In genomic region chr20:5095931-5096330, GRCh38 we compare ENCODE assay signal across 23 cellular contexts. TPM values are rescaled to one million over a fixed set of nuclear protein-coding genes. Genes with fewer than 3 reads are reported as not detected.
DNase-seq lines count a peak whose midpoint lies in the region; ATAC-seq and TF ChIP-seq lines count a peak whose summit lies in the region.
"Had no signal": no experiment of that assay in that cellular context is flagged by ENCODE, and none has a peak within 500 bp of the region (broad histone marks: within the 10 kb centered on the region; RNA-seq: fewer than 3 reads in every experiment).

No MANE protein-coding gene starts in this region.

- H3K4me3 Mint-ChIP-seq in activated CD4-positive, alpha-beta T cell treated with anti-CD3 and anti-CD28 coated beads, Interleukin-2, amount 10 ng/mL, durations not matched to agents 7 days and 5 days: no peak overlapping the region
- H3K4me3 Mint-ChIP-seq in activated CD4-positive, alpha-beta T cell treated with anti-CD3 and anti-CD28 coated beads for 36 hours: no peak overlapping the region
- H3K4me3 Mint-ChIP-seq in naive thymus-derived CD8-positive, alpha-beta T cell: no peak overlapping the region
- H3K4me3 Mint-ChIP-seq in activated CD4-positive, alpha-beta memory T cell treated with anti-CD3 and anti-CD28 coated beads for 36 hours: no peak overlapping the region
- H3K4me3 Mint-ChIP-seq: activated naive CD4-positive, alpha-beta T cell treated with anti-CD3 and anti-CD28 coated beads for 36 hours; central memory CD8-positive, alpha-beta T cell had no signal

- POLR2A ChIA-PET in activated CD4-positive, alpha-beta T cell treated with anti-CD3 and anti-CD28 coated beads, Interleukin-2, amount 10 ng/mL, durations not matched to agents 7 days and 5 days (lab: Charles Lee): no interaction called here
- POLR2A ChIA-PET in activated CD4-positive, alpha-beta T cell treated with anti-CD3 and anti-CD28 coated beads for 36 hours (lab: Charles Lee): no interaction called here
- POLR2A ChIA-PET in RWPE1 (lab: Yijun Ruan, JAX; ENCODE audit: low non-redundant PET): no interaction called here
- POLR2A ChIA-PET in naive thymus-derived CD8-positive, alpha-beta T cell (lab: Charles Lee): interaction anchor here (1.2 kb wide), 1 partner anchor 8 kb away, joined by 4 read pairs; no protein-coding TSS in a partner anchor
- POLR2A ChIA-PET in activated CD4-positive, alpha-beta memory T cell treated with anti-CD3 and anti-CD28 coated beads for 36 hours (lab: Charles Lee): no interaction called here

- no peaks in the 10 kb centered on the region for H3K4me1 ChIP-seq in foreskin keratinocyte

- DNase-seq in activated CD4-positive, alpha-beta T cell treated with anti-CD3 and anti-CD28 coated beads, Interleukin-2, amount 10 ng/mL, durations not matched to agents 7 days and 5 days: no peak
- DNase-seq in activated CD4-positive, alpha-beta T cell treated with anti-CD3 and anti-CD28 coated beads for 36 hours: no peak
- DNase-seq in DMS 273 (lab: John Stamatoyannopoulos, UW; ENCODE audit: unreplicated experiment): peak; percentile 96
- no peak for DNase-seq in RWPE1 (ENCODE audit: low spot score)
- DNase-seq in naive thymus-derived CD8-positive, alpha-beta T cell: no peak
- DNase-seq in foreskin keratinocyte: no peak
- DNase-seq in DMS79 treated with DMSO at 0.1 percent for 48 hours (lab: John Stamatoyannopoulos, UW): no peak
- DNase-seq in activated CD4-positive, alpha-beta memory T cell treated with anti-CD3 and anti-CD28 coated beads for 36 hours: no peak
- DNase-seq: activated CD4-positive, alpha-beta T cell treated with anti-CD3 and anti-CD28 coated beads, Interleukin-2, amount 50 U/mL, for 4 hours; activated naive CD4-positive, alpha-beta T cell treated with anti-CD3 and anti-CD28 coated beads for 36 hours; foreskin melanocyte; GOT3; hippocampal formation; mucosa of descending colon; NCI-H2029; NCI-H510A treated with DMSO at 0.1 percent for 48 hours; SK-N-SH; stimulated activated CD4-positive, alpha-beta T cell treated with anti-CD3 and anti-CD28 coated beads, Interleukin-1b, Interleukin-23, amount 100 ng/mL, for 48 hours; T-helper 2 cell had no signal

- no peaks in the 10 kb centered on the region for H3K27me3 Mint-ChIP-seq in activated CD4-positive, alpha-beta T cell treated with anti-CD3 and anti-CD28 coated beads, Interleukin-2, amount 10 ng/mL, durations not matched to agents 7 days and 5 days
- H3K27me3 Mint-ChIP-seq in activated CD4-positive, alpha-beta T cell treated with anti-CD3 and anti-CD28 coated beads for 36 hours: no peaks in the 10 kb centered on the region
- H3K27me3 Mint-ChIP-seq in naive thymus-derived CD8-positive, alpha-beta T cell: no peaks in the 10 kb centered on the region
- H3K27me3 Mint-ChIP-seq in activated CD4-positive, alpha-beta memory T cell treated with anti-CD3 and anti-CD28 coated beads for 36 hours: no peaks in the 10 kb centered on the region
- H3K27me3 Mint-ChIP-seq: central memory CD8-positive, alpha-beta T cell had no signal

- no peak for ATAC-seq in activated CD4-positive, alpha-beta T cell treated with anti-CD3 and anti-CD28 coated beads for 36 hours
- no peak for ATAC-seq in naive thymus-derived CD8-positive, alpha-beta T cell
- no peak for ATAC-seq in foreskin keratinocyte
- ATAC-seq: mucosa of descending colon had no signal

- H3K27ac Mint-ChIP-seq in activated CD4-positive, alpha-beta T cell treated with anti-CD3 and anti-CD28 coated beads, Interleukin-2, amount 10 ng/mL, durations not matched to agents 7 days and 5 days: peak overlapping the region; percentile 25
- no peak overlapping the region for H3K27ac Mint-ChIP-seq in activated CD4-positive, alpha-beta T cell treated with anti-CD3 and anti-CD28 coated beads for 36 hours
- H3K27ac Mint-ChIP-seq in naive thymus-derived CD8-positive, alpha-beta T cell: peak overlapping the region in 7 of 10 donors; percentile 5 to 75 (median 63)
- H3K27ac Mint-ChIP-seq in activated CD4-positive, alpha-beta memory T cell treated with anti-CD3 and anti-CD28 coated beads for 36 hours: no peak overlapping the region
- H3K27ac Mint-ChIP-seq: activated naive CD4-positive, alpha-beta T cell treated with anti-CD3 and anti-CD28 coated beads for 36 hours had no signal

- H3K27ac ChIP-seq in RWPE1 (0 out of 2 replicates have a peak overlapping the region, but pooled peaks have one; percentile 14), foreskin keratinocyte (no peak overlapping the region)
- H3K27ac ChIP-seq: 22Rv1, prostate gland, thoracic aorta had no signal

- CTCF ChIA-PET in activated CD4-positive, alpha-beta T cell treated with anti-CD3 and anti-CD28 coated beads, Interleukin-2, amount 10 ng/mL, durations not matched to agents 7 days and 5 days (lab: Charles Lee): interaction anchor here (0.9 to 1.8 kb wide), 4 partner anchors 10 to 39 kb away, joined by 3 to 8 read pairs (median 4); no protein-coding TSS in a partner anchor
- CTCF ChIA-PET in activated CD4-positive, alpha-beta T cell treated with anti-CD3 and anti-CD28 coated beads for 36 hours (lab: Charles Lee): interaction anchor here (0.6 to 1.7 kb wide), 4 partner anchors 16 to 361 kb away, joined by 3 to 4 read pairs (median 3); no protein-coding TSS in a partner anchor
- CTCF ChIA-PET in RWPE1 (lab: Yijun Ruan, JAX): interaction anchor here (0.5 to 0.7 kb wide), 2 partner anchors 33 to 205 kb away, joined by 3 to 5 read pairs; no protein-coding TSS in a partner anchor
- CTCF ChIA-PET in activated CD4-positive, alpha-beta memory T cell treated with anti-CD3 and anti-CD28 coated beads for 36 hours (lab: Charles Lee): interaction anchor here (0.6 to 7.0 kb wide), 5 partner anchors 16 to 141 kb away, joined by 3 to 132 read pairs (median 5); no protein-coding TSS in a partner anchor

- no peaks in the 10 kb centered on the region for H3K27me3 ChIP-seq in foreskin keratinocyte

- peaks cover 5% of the 10 kb centered on the region for H3K4me1 Mint-ChIP-seq in activated CD4-positive, alpha-beta T cell treated with anti-CD3 and anti-CD28 coated beads, Interleukin-2, amount 10 ng/mL, durations not matched to agents 7 days and 5 days
- H3K4me1 Mint-ChIP-seq in activated CD4-positive, alpha-beta T cell treated with anti-CD3 and anti-CD28 coated beads for 36 hours: no peaks in the 10 kb centered on the region
- peaks cover 5 to 10% (median 7%) of the 10 kb centered on the region in 4 donors for H3K4me1 Mint-ChIP-seq in naive thymus-derived CD8-positive, alpha-beta T cell
- peaks cover 4% of the 10 kb centered on the region for H3K4me1 Mint-ChIP-seq in activated CD4-positive, alpha-beta memory T cell treated with anti-CD3 and anti-CD28 coated beads for 36 hours (ENCODE audit: low read depth)

- H3K9me3 Mint-ChIP-seq in activated CD4-positive, alpha-beta T cell treated with anti-CD3 and anti-CD28 coated beads, Interleukin-2, amount 10 ng/mL, durations not matched to agents 7 days and 5 days: no peaks in the 10 kb centered on the region
- H3K9me3 Mint-ChIP-seq in activated CD4-positive, alpha-beta T cell treated with anti-CD3 and anti-CD28 coated beads for 36 hours (ENCODE audit: low read depth): no peaks in the 10 kb centered on the region
- no peaks in the 10 kb centered on the region for H3K9me3 Mint-ChIP-seq in naive thymus-derived CD8-positive, alpha-beta T cell
- H3K9me3 Mint-ChIP-seq in activated CD4-positive, alpha-beta memory T cell treated with anti-CD3 and anti-CD28 coated beads for 36 hours: no peaks in the 10 kb centered on the region
- H3K9me3 Mint-ChIP-seq: activated naive CD4-positive, alpha-beta T cell treated with anti-CD3 and anti-CD28 coated beads for 36 hours; central memory CD8-positive, alpha-beta T cell had no signal

- TF ChIP-seq CTCF in RWPE1 (conservative IDR thresholded peaks at IDR 0.05; ENCODE audit: low read depth) (no peak), foreskin keratinocyte (conservative IDR thresholded peaks at IDR 0.05) (no peak)

- intact Hi-C loops in activated CD4-positive, alpha-beta T cell treated with anti-CD3 and anti-CD28 coated beads for 36 hours (cut with DNase I, micrococcal nuclease): no loop called here
- intact Hi-C loops in activated CD4-positive, alpha-beta memory T cell treated with anti-CD3 and anti-CD28 coated beads for 36 hours (cut with micrococcal nuclease): no loop called here

- peaks cover 28% of the 10 kb centered on the region for H3K36me3 Mint-ChIP-seq in activated CD4-positive, alpha-beta T cell treated with anti-CD3 and anti-CD28 coated beads, Interleukin-2, amount 10 ng/mL, durations not matched to agents 7 days and 5 days (ENCODE audit: low read depth)
- H3K36me3 Mint-ChIP-seq in activated CD4-positive, alpha-beta T cell treated with anti-CD3 and anti-CD28 coated beads for 36 hours (ENCODE audit: low read depth): peaks cover 31% of the 10 kb centered on the region
- peaks cover 0 to 60% (median 14%) of the 10 kb centered on the region in 3 donors for H3K36me3 Mint-ChIP-seq in naive thymus-derived CD8-positive, alpha-beta T cell
- peaks cover 27% of the 10 kb centered on the region for H3K36me3 Mint-ChIP-seq in activated CD4-positive, alpha-beta memory T cell treated with anti-CD3 and anti-CD28 coated beads for 36 hours

RNA-seq across cellular contexts. Expression of gene TMEM230, which starts 16.9 kb away (rescaled TPM):
- total RNA-seq in activated CD4-positive, alpha-beta T cell treated with anti-CD3 and anti-CD28 coated beads, Interleukin-2, amount 10 ng/mL, durations not matched to agents 7 days and 5 days: 10 to 100 TPM; 82.4 to 83.6 TPM
- total RNA-seq in activated CD4-positive, alpha-beta T cell treated with anti-CD3 and anti-CD28 coated beads for 36 hours: 10 to 100 TPM; 63.7 to 66.3 TPM
- 10 to 100 TPM; 67.2 to 69.6 TPM for total RNA-seq in naive thymus-derived CD8-positive, alpha-beta T cell
- polyA plus RNA-seq in naive thymus-derived CD8-positive, alpha-beta T cell: 100 to 1,000 TPM; 186 to 278 (median 253) TPM
- total RNA-seq in foreskin keratinocyte: 84.7 and 110 TPM in 2 replicates
- 84.0 and 101 TPM in 2 replicates for polyA plus RNA-seq in foreskin keratinocyte
- 10 to 100 TPM; 75.5 to 77.1 TPM for total RNA-seq in activated CD4-positive, alpha-beta memory T cell treated with anti-CD3 and anti-CD28 coated beads for 36 hours

RNA-seq across cellular contexts. Expression of gene PCNA, which starts 23.8 kb away (rescaled TPM):
- total RNA-seq in activated CD4-positive, alpha-beta T cell treated with anti-CD3 and anti-CD28 coated beads, Interleukin-2, amount 10 ng/mL, durations not matched to agents 7 days and 5 days: 100 to 1,000 TPM; 512 to 559 TPM
- total RNA-seq in activated CD4-positive, alpha-beta T cell treated with anti-CD3 and anti-CD28 coated beads for 36 hours: 100 to 1,000 TPM; 494 to 576 TPM
- total RNA-seq in naive thymus-derived CD8-positive, alpha-beta T cell: 10 to 100 TPM; 39.4 to 44.3 TPM
- 10 to 100 TPM; 41.8 to 57.1 (median 44.6) TPM for polyA plus RNA-seq in naive thymus-derived CD8-positive, alpha-beta T cell
- 222 and 256 TPM in 2 replicates for total RNA-seq in foreskin keratinocyte
- polyA plus RNA-seq in foreskin keratinocyte: 209 and 255 TPM in 2 replicates
- 100 to 1,000 TPM; 554 to 560 TPM for total RNA-seq in activated CD4-positive, alpha-beta memory T cell treated with anti-CD3 and anti-CD28 coated beads for 36 hours

RNA-seq across cellular contexts. Expression of gene CDS2, which starts 30.9 kb away (rescaled TPM):
- total RNA-seq in activated CD4-positive, alpha-beta T cell treated with anti-CD3 and anti-CD28 coated beads, Interleukin-2, amount 10 ng/mL, durations not matched to agents 7 days and 5 days: 10 to 100 TPM; 54.5 to 58.4 TPM
- total RNA-seq in activated CD4-positive, alpha-beta T cell treated with anti-CD3 and anti-CD28 coated beads for 36 hours: 10 to 100 TPM; 34.3 to 41.3 TPM
- 10 to 100 TPM; 56.8 to 60.7 TPM for total RNA-seq in naive thymus-derived CD8-positive, alpha-beta T cell
- 10 to 100 TPM; 32.3 to 47.3 (median 39.7) TPM for polyA plus RNA-seq in naive thymus-derived CD8-positive, alpha-beta T cell
- total RNA-seq in foreskin keratinocyte: 22.6 and 25.2 TPM in 2 replicates
- 14.0 and 15.9 TPM in 2 replicates for polyA plus RNA-seq in foreskin keratinocyte
- 10 to 100 TPM; 46.5 to 47.4 TPM for total RNA-seq in activated CD4-positive, alpha-beta memory T cell treated with anti-CD3 and anti-CD28 coated beads for 36 hours

Comparison
In these comparisons a context has a peak if more than half of its experiments do, and no peak if none do; other contexts are left out.
1. H3K27ac Mint-ChIP-seq: peak in activated CD4-positive, alpha-beta T cell treated with anti-CD3 and anti-CD28 coated beads, Interleukin-2, amount 10 ng/mL, durations not matched to agents 7 days and 5 days (single experiment) and naive thymus-derived CD8-positive, alpha-beta T cell (7 of 10); none in activated CD4-positive, alpha-beta T cell treated with anti-CD3 and anti-CD28 coated beads for 36 hours (single experiment) and activated CD4-positive, alpha-beta memory T cell treated with anti-CD3 and anti-CD28 coated beads for 36 hours (single experiment).